Comparison of ENCODE assay signal across 9 cellular contexts in genomic region chr2:38038682-38039081, GRCh38. TPM values are rescaled to one million over a fixed set of nuclear protein-coding genes. Genes with fewer than 3 reads are reported as not detected.
DNase-seq lines count a peak whose midpoint lies in the region; ATAC-seq lines count a peak whose summit lies in the region.
"Had no signal": no experiment of that assay in that cellular context is flagged by ENCODE, and none has a peak within 500 bp of the region (broad histone marks: within the 10 kb centered on the region; RNA-seq: fewer than 3 reads in every experiment).

No MANE protein-coding gene starts in this region.

- H3K9ac ChIP-seq in iPS-18a (ENCODE audit: low read length): peak overlapping the region; percentile 25

- peaks cover 29% of the 10 kb centered on the region for H3K27me3 Mint-ChIP-seq in T-helper 1 cell treated with Interleukin-12 subunit alpha and Interleukin-12 subunit beta and Interleukin-4 antibody, amounts not matched to agents 30 μg/mL and 1 μg/mL, for 36 hours (ENCODE audit: low read depth)
- peaks cover 39% of the 10 kb centered on the region for H3K27me3 Mint-ChIP-seq in activated CD4-positive, alpha-beta memory T cell treated with anti-CD3 and anti-CD28 coated beads, Interleukin-2, amount 10 ng/mL, durations not matched to agents 7 days and 5 days
- peaks cover 64% of the 10 kb centered on the region for H3K27me3 Mint-ChIP-seq in stimulated activated naive CD8-positive, alpha-beta T cell treated with anti-CD3 and anti-CD28 coated beads, Interleukin-15, amount 100 ng/mL, for 72 hours

- no peaks in the 10 kb centered on the region for H3K36me3 ChIP-seq in iPS-18a (ENCODE audit: control insufficient read depth, low read depth, low read length)

- H3K4me3 Mint-ChIP-seq in T-helper 1 cell treated with Interleukin-12 subunit alpha and Interleukin-12 subunit beta and Interleukin-4 antibody, amounts not matched to agents 30 μg/mL and 1 μg/mL, for 36 hours: peak overlapping the region; percentile 70
- H3K4me3 Mint-ChIP-seq in activated CD4-positive, alpha-beta memory T cell treated with anti-CD3 and anti-CD28 coated beads, Interleukin-2, amount 10 ng/mL, durations not matched to agents 7 days and 5 days: peak overlapping the region; percentile 67
- H3K4me3 Mint-ChIP-seq in stimulated activated naive CD8-positive, alpha-beta T cell treated with anti-CD3 and anti-CD28 coated beads, Interleukin-15, amount 100 ng/mL, for 72 hours: peak overlapping the region; percentile 79 to 84

- H3K36me3 Mint-ChIP-seq in T-helper 1 cell treated with Interleukin-12 subunit alpha and Interleukin-12 subunit beta and Interleukin-4 antibody, amounts not matched to agents 30 μg/mL and 1 μg/mL, for 36 hours (ENCODE audit: low read depth): peaks cover 4% of the 10 kb centered on the region
- H3K36me3 Mint-ChIP-seq in activated CD4-positive, alpha-beta memory T cell treated with anti-CD3 and anti-CD28 coated beads, Interleukin-2, amount 10 ng/mL, durations not matched to agents 7 days and 5 days (ENCODE audit: low read depth): no peaks in the 10 kb centered on the region
- peaks cover 0 to 9% of the 10 kb centered on the region in 2 donors for H3K36me3 Mint-ChIP-seq in activated naive CD4-positive, alpha-beta T cell treated with anti-CD3 and anti-CD28 coated beads, Interleukin-2, amount 50 U/mL, for 72 hours

- peaks cover 12% of the 10 kb centered on the region for H3K4me1 Mint-ChIP-seq in T-helper 1 cell treated with Interleukin-12 subunit alpha and Interleukin-12 subunit beta and Interleukin-4 antibody, amounts not matched to agents 30 μg/mL and 1 μg/mL, for 36 hours (ENCODE audit: low read depth)
- H3K4me1 Mint-ChIP-seq in activated CD4-positive, alpha-beta memory T cell treated with anti-CD3 and anti-CD28 coated beads, Interleukin-2, amount 10 ng/mL, durations not matched to agents 7 days and 5 days: peaks cover 24% of the 10 kb centered on the region
- H3K4me1 Mint-ChIP-seq in stimulated activated naive CD8-positive, alpha-beta T cell treated with anti-CD3 and anti-CD28 coated beads, Interleukin-15, amount 100 ng/mL, for 72 hours: peaks cover 9% of the 10 kb centered on the region

- H3K4me1 ChIP-seq in iPS-18a (ENCODE audit: control insufficient read depth, low read depth, low read length): peaks cover 3% of the 10 kb centered on the region

- H3K9me3 Mint-ChIP-seq in T-helper 1 cell treated with Interleukin-12 subunit alpha and Interleukin-12 subunit beta and Interleukin-4 antibody, amounts not matched to agents 30 μg/mL and 1 μg/mL, for 36 hours: peaks cover 9% of the 10 kb centered on the region
- H3K9me3 Mint-ChIP-seq in activated CD4-positive, alpha-beta memory T cell treated with anti-CD3 and anti-CD28 coated beads, Interleukin-2, amount 10 ng/mL, durations not matched to agents 7 days and 5 days: no peaks in the 10 kb centered on the region
- H3K9me3 Mint-ChIP-seq in stimulated activated naive CD8-positive, alpha-beta T cell treated with anti-CD3 and anti-CD28 coated beads, Interleukin-15, amount 100 ng/mL, for 72 hours: peaks cover 0 to 8% of the 10 kb centered on the region in 2 donors
- no peaks in the 10 kb centered on the region for H3K9me3 Mint-ChIP-seq in activated naive CD4-positive, alpha-beta T cell treated with anti-CD3 and anti-CD28 coated beads, Interleukin-2, amount 50 U/mL, for 72 hours
- H3K9me3 Mint-ChIP-seq: central memory CD8-positive, alpha-beta T cell had no signal

- peaks cover 14% of the 10 kb centered on the region for H3K27me3 ChIP-seq in iPS-18a (ENCODE audit: control insufficient read depth, insufficient read depth, low read length)

- H3K4me3 ChIP-seq in iPS-18a (ENCODE audit: low read length): peak overlapping the region; percentile 33

- CTCF ChIA-PET in activated CD4-positive, alpha-beta memory T cell treated with anti-CD3 and anti-CD28 coated beads, Interleukin-2, amount 10 ng/mL, durations not matched to agents 7 days and 5 days (lab: Charles Lee): interaction anchor here (1.0 to 1.9 kb wide), 4 partner anchors 11 to 469 kb away, joined by 3 to 5 read pairs (median 4); no protein-coding TSS in a partner anchor

- POLR2A ChIA-PET in activated CD4-positive, alpha-beta memory T cell treated with anti-CD3 and anti-CD28 coated beads, Interleukin-2, amount 10 ng/mL, durations not matched to agents 7 days and 5 days (lab: Charles Lee): interaction anchor here (3.1 kb wide), 1 partner anchor 38 kb away, joined by 14 read pairs; the partner anchor contains the start of gene CYP1B1

- ATAC-seq in stimulated activated naive CD8-positive, alpha-beta T cell treated with anti-CD3 and anti-CD28 coated beads, Interleukin-15, amount 100 ng/mL, for 72 hours: no peak
- ATAC-seq in activated naive CD4-positive, alpha-beta T cell treated with anti-CD3 and anti-CD28 coated beads, Interleukin-2, amount 50 U/mL, for 72 hours: no peak

- H3K27ac Mint-ChIP-seq in T-helper 1 cell treated with Interleukin-12 subunit alpha and Interleukin-12 subunit beta and Interleukin-4 antibody, amounts not matched to agents 30 μg/mL and 1 μg/mL, for 36 hours: peak overlapping the region; percentile 34
- no peak overlapping the region for H3K27ac Mint-ChIP-seq in activated CD4-positive, alpha-beta memory T cell treated with anti-CD3 and anti-CD28 coated beads, Interleukin-2, amount 10 ng/mL, durations not matched to agents 7 days and 5 days
- H3K27ac Mint-ChIP-seq in stimulated activated naive CD8-positive, alpha-beta T cell treated with anti-CD3 and anti-CD28 coated beads, Interleukin-15, amount 100 ng/mL, for 72 hours: peak overlapping the region in 1 of 2 donors; percentile 60
- peak overlapping the region in 1 of 2 donors; percentile 83 for H3K27ac Mint-ChIP-seq in activated naive CD4-positive, alpha-beta T cell treated with anti-CD3 and anti-CD28 coated beads, Interleukin-2, amount 50 U/mL, for 72 hours

- H3K9me3 ChIP-seq in iPS-18a (ENCODE audit: control insufficient read depth, low read depth, low read length): no peaks in the 10 kb centered on the region

- DNase-seq in T-helper 1 cell: no peak
- DNase-seq in activated CD4-positive, alpha-beta memory T cell treated with anti-CD3 and anti-CD28 coated beads, Interleukin-2, amount 10 ng/mL, durations not matched to agents 7 days and 5 days: no peak
- no peak for DNase-seq in stimulated activated naive CD8-positive, alpha-beta T cell treated with anti-CD3 and anti-CD28 coated beads, Interleukin-15, amount 100 ng/mL, for 72 hours
- DNase-seq in NCI-H510A (lab: John Stamatoyannopoulos, UW): no peak
- DNase-seq in AML-193 (lab: John Stamatoyannopoulos, UW): no peak
- DNase-seq in activated naive CD4-positive, alpha-beta T cell treated with anti-CD3 and anti-CD28 coated beads, Interleukin-2, amount 50 U/mL, for 72 hours (ENCODE audit: low spot score in 2 of 2): no peak

- no peak overlapping the region for H3K27ac ChIP-seq in iPS-18a (ENCODE audit: low read length)

RNA-seq across cellular contexts. Expression of gene CYP1B1, which starts 37.3 kb away (rescaled TPM):
- total RNA-seq in activated CD4-positive, alpha-beta memory T cell treated with anti-CD3 and anti-CD28 coated beads, Interleukin-2, amount 10 ng/mL, durations not matched to agents 7 days and 5 days: 10 to 100 TPM; 17.1 to 19.4 TPM
- total RNA-seq in activated naive CD4-positive, alpha-beta T cell treated with anti-CD3 and anti-CD28 coated beads, Interleukin-2, amount 50 U/mL, for 72 hours: 10 to 100 TPM; 40.4 to 41.7 TPM
